In the genomic region with DNA sequence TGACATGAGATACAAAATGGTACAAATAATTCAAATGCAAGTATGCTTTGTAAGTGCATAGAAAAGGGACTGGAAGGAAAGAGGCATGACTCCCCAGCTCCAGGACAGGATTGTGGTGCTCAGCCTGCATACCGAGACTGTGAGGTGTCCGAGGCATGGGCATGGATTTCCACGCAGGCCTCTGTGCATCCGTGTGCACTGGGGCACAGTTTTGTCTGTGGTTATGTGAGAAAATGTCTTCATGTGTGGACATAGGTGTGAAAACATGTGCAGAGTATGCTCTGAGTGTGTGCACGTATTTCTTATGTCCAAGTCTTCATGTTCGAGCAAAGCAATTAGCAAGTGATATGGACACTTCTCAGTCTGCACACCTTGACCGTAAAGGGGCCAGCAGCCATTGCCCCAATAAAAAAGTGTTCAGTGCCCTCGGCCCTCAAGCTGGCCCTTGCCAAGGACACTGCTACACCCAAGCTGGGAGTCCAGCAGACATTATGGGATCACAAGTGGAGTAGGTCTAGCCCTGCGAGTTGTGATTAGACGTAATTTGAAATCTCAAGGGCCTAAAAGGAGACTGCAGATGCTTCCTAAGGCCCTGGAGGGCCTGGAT, we compare ENCODE assay signal across 19 cellular contexts.
"Had no signal": no experiment of that assay in that cellular context is flagged by ENCODE, and none has a peak within 500 bp of the region (broad histone marks: within the 10 kb centered on the region; RNA-seq: fewer than 3 reads in every experiment).

No MANE protein-coding gene starts in this region.

- ATAC-seq: heart left ventricle; left ventricle myocardium superior; naive thymus-derived CD4-positive, alpha-beta T cell; stimulated activated naive CD8-positive, alpha-beta T cell treated with anti-CD3 and anti-CD28 coated beads, Interleukin-15, amount 100 ng/mL, for 72 hours had no signal

- H3K27me3 Mint-ChIP-seq: activated naive CD8-positive, alpha-beta T cell treated with anti-CD3 and anti-CD28 coated beads for 36 hours; stimulated activated naive CD8-positive, alpha-beta T cell treated with anti-CD3 and anti-CD28 coated beads, Interleukin-15, amount 100 ng/mL, for 72 hours had no signal

- H3K4me3 Mint-ChIP-seq: activated naive CD8-positive, alpha-beta T cell treated with anti-CD3 and anti-CD28 coated beads for 36 hours; naive thymus-derived CD4-positive, alpha-beta T cell; stimulated activated naive CD8-positive, alpha-beta T cell treated with anti-CD3 and anti-CD28 coated beads, Interleukin-15, amount 100 ng/mL, for 72 hours had no signal

- H3K27me3 ChIP-seq: cardiac muscle cell, ovary, sigmoid colon, suprapubic skin, transverse colon had no signal

- H3K36me3 ChIP-seq: cardiac muscle cell, heart left ventricle, ovary, sigmoid colon, suprapubic skin, transverse colon had no signal

- H3K9me3 ChIP-seq: heart left ventricle, ovary, sigmoid colon, suprapubic skin, transverse colon had no signal

- H3K4me1 ChIP-seq: heart left ventricle, sigmoid colon, transverse colon had no signal

- H3K9me3 Mint-ChIP-seq: activated naive CD8-positive, alpha-beta T cell treated with anti-CD3 and anti-CD28 coated beads for 36 hours; stimulated activated naive CD8-positive, alpha-beta T cell treated with anti-CD3 and anti-CD28 coated beads, Interleukin-15, amount 100 ng/mL, for 72 hours had no signal

- H3K27ac Mint-ChIP-seq: activated naive CD8-positive, alpha-beta T cell treated with anti-CD3 and anti-CD28 coated beads for 36 hours; naive thymus-derived CD4-positive, alpha-beta T cell; stimulated activated naive CD8-positive, alpha-beta T cell treated with anti-CD3 and anti-CD28 coated beads, Interleukin-15, amount 100 ng/mL, for 72 hours had no signal

- H3K4me1 Mint-ChIP-seq: activated naive CD8-positive, alpha-beta T cell treated with anti-CD3 and anti-CD28 coated beads for 36 hours; naive thymus-derived CD4-positive, alpha-beta T cell; stimulated activated naive CD8-positive, alpha-beta T cell treated with anti-CD3 and anti-CD28 coated beads, Interleukin-15, amount 100 ng/mL, for 72 hours had no signal

- H3K27ac ChIP-seq: cardiac muscle cell, heart left ventricle, ovary, sigmoid colon, suprapubic skin, transverse colon had no signal

- H3K36me3 Mint-ChIP-seq: activated naive CD8-positive, alpha-beta T cell treated with anti-CD3 and anti-CD28 coated beads for 36 hours; naive thymus-derived CD4-positive, alpha-beta T cell had no signal

- DNase-seq: activated CD4-positive, alpha-beta T cell treated with anti-CD3 and anti-CD28 coated beads, Interleukin-2, amount 50 U/mL, for 1 hour; activated naive CD4-positive, alpha-beta T cell; activated naive CD8-positive, alpha-beta T cell treated with anti-CD3 and anti-CD28 coated beads for 36 hours; activated T-cell treated with anti-CD3 and anti-CD28 coated beads for 4 hours; amygdala; erythroblast; left ventricle myocardium superior; mesenchymal stem cell; sigmoid colon; stimulated activated CD4-positive, alpha-beta T cell treated with anti-CD3 and anti-CD28 coated beads, Interleukin-12 subunit alpha, Interleukin-12 subunit beta, amount 100 ng/mL, for 4 hours; stimulated activated CD4-positive, alpha-beta T cell treated with anti-CD3 and anti-CD28 coated beads, Interleukin-1b, Interleukin-23, amount 100 ng/mL, for 48 hours; T1000; transverse colon had no signal

- H3K4me3 ChIP-seq: cardiac muscle cell, heart left ventricle, ovary, sigmoid colon, suprapubic skin, transverse colon had no signal
